Comparison of ENCODE assay signal across 17 cellular contexts in the genomic region with DNA sequence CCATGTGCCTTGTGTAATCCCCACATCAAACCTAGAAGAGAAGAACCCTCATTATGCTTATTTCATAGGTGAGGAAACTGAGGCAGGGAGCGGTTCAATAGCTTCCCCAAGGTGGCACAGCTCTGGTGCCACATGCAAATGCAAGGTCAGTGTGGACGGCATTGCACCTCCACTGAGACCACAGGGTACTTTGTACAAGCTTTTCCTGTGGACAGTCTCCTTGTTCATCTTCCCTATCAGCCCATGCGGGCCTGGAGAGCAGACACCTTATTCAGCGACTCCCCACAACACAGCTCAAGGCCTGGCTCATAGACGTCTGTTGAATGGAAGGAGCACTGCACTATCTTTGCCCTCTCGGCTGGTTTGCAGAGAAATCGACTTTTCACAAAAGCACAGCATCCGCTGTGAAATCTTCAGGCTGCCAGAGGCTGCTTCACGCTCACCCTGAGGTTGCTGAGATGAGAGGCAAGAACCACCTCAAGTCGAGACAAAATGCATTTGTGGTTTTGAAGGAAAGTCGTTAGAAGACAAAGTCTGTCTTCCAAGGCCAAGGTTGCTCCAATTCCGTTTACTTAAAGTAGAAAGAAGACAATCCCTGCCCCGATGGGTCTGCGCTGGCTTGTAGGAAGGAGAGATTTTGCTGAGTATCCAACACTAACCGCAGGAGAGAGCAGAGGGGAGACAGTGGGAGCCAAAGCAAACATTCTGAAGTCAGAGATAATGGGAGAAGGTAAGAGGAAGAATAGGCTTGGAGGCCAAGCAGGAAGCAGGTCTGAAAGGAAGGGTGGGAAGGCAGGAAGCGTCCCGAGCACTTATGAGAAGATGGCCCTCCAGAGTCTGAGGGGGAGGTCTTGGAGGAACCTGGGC. TPM values are rescaled to one million over a fixed set of nuclear protein-coding genes. Genes with fewer than 3 reads are reported as not detected.
DNase-seq lines count a peak whose midpoint lies in the region; TF ChIP-seq lines count a peak whose summit lies in the region.
"Had no signal": no experiment of that assay in that cellular context is flagged by ENCODE, and none has a peak within 500 bp of the region (broad histone marks: within the 10 kb centered on the region; RNA-seq: fewer than 3 reads in every experiment).

No MANE protein-coding gene starts in this region.

- no peaks in the 10 kb centered on the region for H3K36me3 Mint-ChIP-seq in endodermal cell (ENCODE audit: low read depth)
- H3K36me3 Mint-ChIP-seq: activated CD4-positive, alpha-beta memory T cell treated with anti-CD3 and anti-CD28 coated beads for 36 hours; stimulated activated memory B cell treated with anti-CD40 and anti-IgM and Interleukin-4, amounts not matched to agents 10 μg/mL and 1 μg/mL and 100 μg/mL, for 72 hours had no signal

- peaks cover 25% of the 10 kb centered on the region for H3K4me1 Mint-ChIP-seq in endodermal cell

- H3K36me3 ChIP-seq in SK-N-MC (ENCODE audit: insufficient read depth, low read length): no peaks in the 10 kb centered on the region
- no peaks in the 10 kb centered on the region for H3K36me3 ChIP-seq in endodermal cell (ENCODE audit: control insufficient read depth, insufficient read depth, low read length)
- H3K36me3 ChIP-seq: Peyer's patch had no signal

- peak overlapping the region; percentile 37 for H3K27ac Mint-ChIP-seq in endodermal cell
- H3K27ac Mint-ChIP-seq: activated CD4-positive, alpha-beta memory T cell treated with anti-CD3 and anti-CD28 coated beads for 36 hours; activated T-helper 17 cell treated with anti-CD3 and anti-CD28 coated beads, Interleukin-2, amount 50 U/mL, for 72 hours had no signal

- peaks cover 12% of the 10 kb centered on the region for H3K4me1 ChIP-seq in endodermal cell (ENCODE audit: control insufficient read depth, insufficient read depth, low read length)
- H3K4me1 ChIP-seq: Peyer's patch had no signal

- DNase-seq in activated gamma-delta T cell treated with Interleukin-2 at 50 U/mL for 16 hours: peak; percentile 14
- DNase-seq in activated gamma-delta T cell (lab: John Stamatoyannopoulos, UW): no peak
- no peak for DNase-seq in SK-N-MC (ENCODE audit: low read depth, low spot score)
- peak; percentile 49 for DNase-seq in endodermal cell
- DNase-seq in pulmonary artery endothelial cell (ENCODE audit: low read depth, low spot score): peak; percentile 62
- DNase-seq in inferior parietal cortex (ENCODE audit: extremely low spot score): no peak
- no peak for DNase-seq in CD1c-positive myeloid dendritic cell (ENCODE audit: extremely low spot score)
- no peak for DNase-seq in SK-N-DZ (ENCODE audit: low spot score)
- DNase-seq: activated CD4-positive, alpha-beta memory T cell treated with anti-CD3 and anti-CD28 coated beads for 36 hours; DND-41; foreskin fibroblast; hippocampal formation; NCI-H226; retina had no signal

- H3K27me3 Mint-ChIP-seq in endodermal cell (ENCODE audit: insufficient read depth): no peaks in the 10 kb centered on the region
- H3K27me3 Mint-ChIP-seq: activated T-helper 17 cell treated with anti-CD3 and anti-CD28 coated beads, Interleukin-2, amount 50 U/mL, for 72 hours; stimulated activated memory B cell treated with anti-CD40 and anti-IgM and Interleukin-4, amounts not matched to agents 10 μg/mL and 1 μg/mL and 100 μg/mL, for 72 hours had no signal

- H3K4me3 ChIP-seq in SK-N-MC (no peak overlapping the region), endodermal cell (ENCODE audit: low read length) (no peak overlapping the region)
- H3K4me3 ChIP-seq: Peyer's patch had no signal

- no peaks in the 10 kb centered on the region for H3K9me3 Mint-ChIP-seq in endodermal cell
- H3K9me3 Mint-ChIP-seq: activated CD4-positive, alpha-beta memory T cell treated with anti-CD3 and anti-CD28 coated beads for 36 hours; activated T-helper 17 cell treated with anti-CD3 and anti-CD28 coated beads, Interleukin-2, amount 50 U/mL, for 72 hours; stimulated activated memory B cell treated with anti-CD40 and anti-IgM and Interleukin-4, amounts not matched to agents 10 μg/mL and 1 μg/mL and 100 μg/mL, for 72 hours had no signal

- no peak overlapping the region for H3K4me3 Mint-ChIP-seq in endodermal cell
- H3K4me3 Mint-ChIP-seq: activated CD4-positive, alpha-beta memory T cell treated with anti-CD3 and anti-CD28 coated beads for 36 hours; activated T-helper 17 cell treated with anti-CD3 and anti-CD28 coated beads, Interleukin-2, amount 50 U/mL, for 72 hours; stimulated activated memory B cell treated with anti-CD40 and anti-IgM and Interleukin-4, amounts not matched to agents 10 μg/mL and 1 μg/mL and 100 μg/mL, for 72 hours had no signal

- H3K9me3 ChIP-seq in SK-N-MC (ENCODE audit: low read depth, low read length) (no peaks in the 10 kb centered on the region), endodermal cell (ENCODE audit: control insufficient read depth, low read length) (no peaks in the 10 kb centered on the region)
- H3K9me3 ChIP-seq: Peyer's patch had no signal

- H3K27ac ChIP-seq in SK-N-MC (peak overlapping the region; percentile 25; the same call in 1 of the 2 replicates), endodermal cell (ENCODE audit: low read depth, low read length) (no peak overlapping the region)
- H3K27ac ChIP-seq: Peyer's patch had no signal

- 87 to 92% methylated on average over 17 of the region's 17 CpGs for WGBS in endodermal cell (ENCODE audit: insufficient coverage in 1 of 2, insufficient read length in 1 of 2), 2 experiments

- H3K9ac ChIP-seq in SK-N-MC (ENCODE audit: insufficient read length): no peak overlapping the region
- H3K9ac ChIP-seq in endodermal cell (ENCODE audit: extremely low read depth, low read length, poor library complexity, severe bottlenecking): no peak overlapping the region

- no peak for TF ChIP-seq CTCF in endodermal cell (conservative IDR thresholded peaks at IDR 0.05)

- no peaks in the 10 kb centered on the region for H3K27me3 ChIP-seq in endodermal cell (ENCODE audit: control insufficient read depth, insufficient read depth, low read length, poor library complexity, severe bottlenecking)
- H3K27me3 ChIP-seq: Peyer's patch had no signal

RNA-seq across cellular contexts. Expression of a gene that starts 34.2 kb away (rescaled TPM):
- total RNA-seq in endodermal cell (10 to 100 TPM; 77.2 to 83.3 TPM), pulmonary artery endothelial cell (9.2 and 14.3 TPM in 2 replicates)
- polyA plus RNA-seq in endodermal cell (2013, experiment 1 of 2): 44.7 TPM
- polyA plus RNA-seq in endodermal cell (2013, experiment 2 of 2): 46.5 TPM
- 36.8 and 43.3 TPM in 2 replicates for polyA plus RNA-seq in SK-N-DZ (2014; cell fraction: cytosol; rRNA removed)
- polyA plus RNA-seq in SK-N-DZ (2014; cell fraction: nucleus; rRNA removed): 22.3 and 30.0 TPM in 2 replicates

RNA-seq across cellular contexts. Expression of a gene that starts 53.4 kb away (rescaled TPM):
- total RNA-seq in endodermal cell: 1 to 10 TPM in 1 of 2 donors, under 1 TPM in 1; 0.75 to 2.0 TPM
- 92.5 TPM for polyA plus RNA-seq in endodermal cell (2013, experiment 1 of 2)
- polyA plus RNA-seq in endodermal cell (2013, experiment 2 of 2): 79.0 TPM
- not detected in 2 replicates for total RNA-seq in pulmonary artery endothelial cell
- polyA plus RNA-seq in SK-N-DZ (2014; cell fraction: cytosol; rRNA removed): 23.4 and 31.3 TPM in 2 replicates
- polyA plus RNA-seq in SK-N-DZ (2014; cell fraction: nucleus; rRNA removed): 34.3 and 41.4 TPM in 2 replicates
- total RNA-seq: activated CD4-positive, alpha-beta memory T cell treated with anti-CD3 and anti-CD28 coated beads for 36 hours had no signal

Comparison
In these comparisons a context has a peak if more than half of its experiments do, and no peak if none do; other contexts are left out.
1. DNase-seq: peak in activated gamma-delta T cell treated with Interleukin-2 at 50 U/mL for 16 hours (single experiment), endodermal cell (single experiment) and pulmonary artery endothelial cell (single experiment); none in activated gamma-delta T cell (single experiment), SK-N-MC (single experiment), inferior parietal cortex (single experiment), CD1c-positive myeloid dendritic cell (single experiment) and SK-N-DZ (single experiment).